ENCODE assay signal across 8 cellular contexts in the genomic region with DNA sequence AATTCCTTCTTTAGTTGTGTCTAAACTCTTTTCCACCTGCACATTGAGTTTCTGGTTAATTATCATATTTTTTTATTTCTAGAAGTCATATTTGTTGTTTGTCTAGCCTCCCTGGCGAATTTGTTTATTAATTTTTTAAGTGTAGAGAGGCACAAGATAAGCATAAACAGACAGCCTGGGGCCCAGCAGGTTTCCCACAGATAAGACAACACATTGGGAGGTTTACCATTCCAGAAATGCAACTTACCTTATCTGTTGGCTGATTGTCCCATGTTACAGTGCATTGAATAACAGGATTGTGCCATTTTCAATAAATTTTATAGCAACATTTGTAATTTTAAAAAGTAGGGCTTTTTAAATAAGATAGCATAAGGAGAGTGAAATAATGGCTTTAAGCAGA. TPM values are rescaled to one million over a fixed set of nuclear protein-coding genes. Genes with fewer than 3 reads are reported as not detected.
"Had no signal": no experiment of that assay in that cellular context is flagged by ENCODE, and none has a peak within 500 bp of the region (broad histone marks: within the 10 kb centered on the region; RNA-seq: fewer than 3 reads in every experiment).

No MANE protein-coding gene starts in this region.

- H3K4me1 Mint-ChIP-seq: GM23338, H9 had no signal

- H3K4me2 ChIP-seq: GM23338 had no signal

- H3K9me3 Mint-ChIP-seq: GM23338, H9 had no signal

- H3K27ac Mint-ChIP-seq: GM23338, H9 had no signal

- FAIRE-seq: H1, H54, HTR-8/SVneo had no signal

- DNase-seq: H9, HCEC 1CT, IMR-90, KBM-7 had no signal

- ATAC-seq: GM23338 had no signal

- H3K4me3 Mint-ChIP-seq: GM23338, H9 had no signal

- H3K4me3 ChIP-seq: GM23338 had no signal

- H2AFZ ChIP-seq: GM23338 had no signal

RNA-seq across cellular contexts. Expression of a gene that starts 36.7 kb away (rescaled TPM):
- total RNA-seq: GM23338, H1, H9 had no signal
